ENCODE assay signal across 6 cellular contexts in genomic region chr10:21935439-21936023, GRCh38.
"Had no signal": no experiment of that assay in that cellular context is flagged by ENCODE, and none has a peak within 500 bp of the region (broad histone marks: within the 10 kb centered on the region; RNA-seq: fewer than 3 reads in every experiment).

No MANE protein-coding gene starts in this region.

- H3K4me3 ChIP-seq: GM12878 had no signal

- DNase-seq: GDM1, GF-D8 had no signal

- FAIRE-seq: GM12878, GM12891, GM12892, GM18507 had no signal

- ATAC-seq: GM12878 had no signal
